In the genomic region with DNA sequence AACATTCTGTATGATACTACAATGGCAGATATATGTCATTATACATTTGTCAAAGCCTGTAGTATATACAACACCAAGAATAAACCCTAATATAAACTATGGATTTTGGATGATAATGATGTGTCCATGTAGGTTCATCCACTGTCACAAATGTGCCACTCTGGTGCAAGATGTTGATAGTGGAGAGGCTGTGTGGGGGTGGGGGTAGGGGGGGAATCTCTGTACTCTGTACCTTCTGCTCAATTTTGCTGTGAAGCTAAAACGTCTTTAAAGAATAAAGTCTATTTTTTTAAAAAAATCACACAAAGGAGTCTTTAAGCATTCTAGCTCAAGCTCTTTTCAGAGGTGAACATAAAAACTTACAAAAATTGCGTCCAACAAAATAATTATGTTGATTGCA, we compare ENCODE assay signal across 29 cellular contexts.
"Had no signal": no experiment of that assay in that cellular context is flagged by ENCODE, and none has a peak within 500 bp of the region (broad histone marks: within the 10 kb centered on the region; RNA-seq: fewer than 3 reads in every experiment).

No MANE protein-coding gene starts in this region.

- H3K4me1 ChIP-seq: neural progenitor cell, parathyroid adenoma, psoas muscle, right lobe of liver, spleen, thyroid gland, tibial nerve, upper lobe of left lung had no signal

- H2AFZ ChIP-seq: neural progenitor cell, parathyroid adenoma had no signal

- H3K79me2 ChIP-seq: parathyroid adenoma had no signal

- H3K4me3 ChIP-seq: neural progenitor cell, ovary, psoas muscle, right lobe of liver, sigmoid colon, skin epidermis, smooth muscle cell, spleen, thoracic aorta, thyroid gland, tibial nerve, upper lobe of left lung, vagina had no signal

- H3K4me2 ChIP-seq: neural progenitor cell had no signal

- ATAC-seq: natural killer cell; psoas muscle; right cardiac atrium; right lobe of liver; stimulated activated memory B cell treated with anti-CD40 and anti-IgM and Interleukin-4, amounts not matched to agents 10 μg/mL and 1 μg/mL and 100 μg/mL, for 72 hours; stimulated activated naive CD8-positive, alpha-beta T cell treated with anti-CD3 and anti-CD28 coated beads, Interleukin-15, amount 100 ng/mL, for 72 hours; stimulated activated naive CD8-positive, alpha-beta T cell treated with anti-CD3 and anti-CD28 coated beads, Interleukin-15, Interleukin-2, amounts not matched to agents 100 U/mL and 50 U/mL, for 24 hours had no signal

- H3K36me3 ChIP-seq: neural progenitor cell, ovary, right lobe of liver, sigmoid colon, spleen, thoracic aorta, thyroid gland, tibial nerve, upper lobe of left lung, vagina had no signal

- DNase-seq: natural killer cell; occipital lobe; ovary; posterior cingulate gyrus; psoas muscle; right cardiac atrium; right lobe of liver; sigmoid colon; spleen; stimulated activated CD4-positive, alpha-beta T cell treated with anti-CD3 and anti-CD28 coated beads, Interleukin-12 subunit alpha, Interleukin-12 subunit beta, amount 100 ng/mL, for 4 hours; stimulated activated CD4-positive, alpha-beta T cell treated with anti-CD3 and anti-CD28 coated beads, Interleukin-1b, Interleukin-23, amount 100 ng/mL, for 48 hours; stimulated activated CD4-positive, alpha-beta T cell treated with anti-CD3 and anti-CD28 coated beads, Interleukin-4, amount 100 ng/mL, for 1 hour; stimulated activated CD4-positive, alpha-beta T cell treated with anti-CD3 and anti-CD28 coated beads, Interleukin-4, amount 100 ng/mL, for 4 hours; stimulated activated CD8-positive, alpha-beta memory T cell treated with anti-CD3 and anti-CD28 coated beads, Interleukin-4, amount 100 ng/mL, for 48 hours; stimulated activated naive CD4-positive, alpha-beta T cell; stimulated activated naive CD8-positive, alpha-beta T cell treated with anti-CD3 and anti-CD28 coated beads, Interleukin-15, amount 100 ng/mL, for 72 hours; stimulated activated naive CD8-positive, alpha-beta T cell treated with anti-CD3 and anti-CD28 coated beads, Interleukin-15, Interleukin-2, amounts not matched to agents 100 U/mL and 50 U/mL, for 24 hours; substantia nigra; thyroid gland; trophoblast cell; upper lobe of left lung had no signal

- H3K9ac ChIP-seq: neural progenitor cell, parathyroid adenoma had no signal

- H3K27me3 ChIP-seq: neural progenitor cell, ovary, right lobe of liver, sigmoid colon, spleen, thyroid gland, tibial nerve, upper lobe of left lung, vagina had no signal

- H3K27ac ChIP-seq: neural progenitor cell, ovary, parathyroid adenoma, psoas muscle, right lobe of liver, skin epidermis, spleen, thoracic aorta, thyroid gland, tibial nerve, upper lobe of left lung, vagina had no signal

- H3K9me3 ChIP-seq: ovary, psoas muscle, right lobe of liver, sigmoid colon, spleen, thoracic aorta, thyroid gland, tibial nerve, upper lobe of left lung, vagina had no signal
